25 cellular contexts compared by ENCODE assay signal in the genomic region with DNA sequence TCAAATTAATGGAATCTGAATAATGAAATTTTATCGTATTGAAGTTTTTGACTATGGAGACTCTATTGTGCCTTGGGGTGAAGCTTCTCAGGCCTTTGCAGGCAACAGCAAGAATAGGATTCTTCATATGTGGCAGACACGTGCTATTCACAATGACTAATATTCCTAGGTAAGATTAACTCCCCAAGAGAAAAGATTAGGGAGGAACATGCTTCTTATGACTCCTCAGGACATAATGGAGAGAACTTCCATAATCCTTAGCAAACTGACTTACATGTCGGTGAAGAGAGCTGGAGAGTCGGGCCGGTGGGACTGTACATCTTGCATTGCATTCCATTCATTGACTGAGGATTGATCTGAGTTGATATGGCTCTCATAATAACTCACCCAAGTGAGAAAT.
"Had no signal": no experiment of that assay in that cellular context is flagged by ENCODE, and none has a peak within 500 bp of the region (broad histone marks: within the 10 kb centered on the region; RNA-seq: fewer than 3 reads in every experiment).

No MANE protein-coding gene starts in this region.

- H3K27ac ChIP-seq: left lung, sigmoid colon, thoracic aorta, vagina, VCaP had no signal

- ATAC-seq: activated CD4-positive, CD25-positive, alpha-beta regulatory T cell treated with anti-CD3 and anti-CD28 coated beads, Interleukin-2, amount 50 U/mL, for 24 hours; activated CD8-positive, alpha-beta T cell treated with anti-CD3 and anti-CD28 coated beads, Interleukin-2, amount 10 ng/mL, durations not matched to agents 7 days and 5 days; left lung had no signal

- H3K27ac Mint-ChIP-seq: activated CD4-positive, alpha-beta T cell treated with anti-CD3 and anti-CD28 coated beads, Interleukin-2, amount 10 ng/mL, durations not matched to agents 7 days and 5 days; activated CD8-positive, alpha-beta T cell treated with anti-CD3 and anti-CD28 coated beads, Interleukin-2, amount 10 ng/mL, durations not matched to agents 7 days and 5 days; activated naive CD8-positive, alpha-beta T cell treated with anti-CD3 and anti-CD28 coated beads, Interleukin-2, amount 10 ng/mL, durations not matched to agents 7 days and 5 days; activated T-helper 2 cell treated with anti-CD3 and anti-CD28 coated beads, Interferon-gamma antibody, Interleukin-2, Interleukin-4, amounts not matched to agents 10 μg/mL and 5 μg/mL and 100 μg/mL, durations not matched to agents 14 hours and 24 hours and 36 hours; dendritic cell treated with granulocyte-macrophage colony-stimulating factor and Interleukin-4, amounts not matched to agents 40 ng/mL and 50 ng/mL, for 4 days; mesothelial cell of epicardium; T-helper 2 cell treated with Interferon-gamma antibody and Interleukin-4, amounts not matched to agents 5 μg/mL and 100 μg/mL, for 36 hours; type B pancreatic cell had no signal

- H3K9me3 Mint-ChIP-seq: activated CD4-positive, alpha-beta T cell treated with anti-CD3 and anti-CD28 coated beads, Interleukin-2, amount 10 ng/mL, durations not matched to agents 7 days and 5 days; activated naive CD8-positive, alpha-beta T cell treated with anti-CD3 and anti-CD28 coated beads, Interleukin-2, amount 10 ng/mL, durations not matched to agents 7 days and 5 days; activated T-helper 2 cell treated with anti-CD3 and anti-CD28 coated beads, Interferon-gamma antibody, Interleukin-2, Interleukin-4, amounts not matched to agents 10 μg/mL and 5 μg/mL and 100 μg/mL, durations not matched to agents 14 hours and 24 hours and 36 hours; dendritic cell treated with granulocyte-macrophage colony-stimulating factor and Interleukin-4, amounts not matched to agents 40 ng/mL and 50 ng/mL, for 4 days; mesothelial cell of epicardium; nephron; T-helper 2 cell treated with Interferon-gamma antibody and Interleukin-4, amounts not matched to agents 5 μg/mL and 100 μg/mL, for 36 hours; type B pancreatic cell had no signal

- H3K27me3 ChIP-seq: left lung, sigmoid colon, vagina had no signal

- H3K9me3 ChIP-seq: left lung, sigmoid colon, thoracic aorta, vagina had no signal

- H3K4me1 ChIP-seq: sigmoid colon had no signal

- H3K4me3 Mint-ChIP-seq: activated CD4-positive, alpha-beta T cell treated with anti-CD3 and anti-CD28 coated beads, Interleukin-2, amount 10 ng/mL, durations not matched to agents 7 days and 5 days; activated CD8-positive, alpha-beta T cell treated with anti-CD3 and anti-CD28 coated beads, Interleukin-2, amount 10 ng/mL, durations not matched to agents 7 days and 5 days; activated naive CD8-positive, alpha-beta T cell treated with anti-CD3 and anti-CD28 coated beads, Interleukin-2, amount 10 ng/mL, durations not matched to agents 7 days and 5 days; dendritic cell treated with granulocyte-macrophage colony-stimulating factor and Interleukin-4, amounts not matched to agents 40 ng/mL and 50 ng/mL, for 4 days; mesothelial cell of epicardium; nephron; T-helper 2 cell treated with Interferon-gamma antibody and Interleukin-4, amounts not matched to agents 5 μg/mL and 100 μg/mL, for 36 hours; type B pancreatic cell had no signal

- H3K4me3 ChIP-seq: left lung, sigmoid colon, thoracic aorta, vagina had no signal

- H3K27me3 Mint-ChIP-seq: activated CD4-positive, alpha-beta T cell treated with anti-CD3 and anti-CD28 coated beads, Interleukin-2, amount 10 ng/mL, durations not matched to agents 7 days and 5 days; activated naive CD8-positive, alpha-beta T cell treated with anti-CD3 and anti-CD28 coated beads, Interleukin-2, amount 10 ng/mL, durations not matched to agents 7 days and 5 days; dendritic cell treated with granulocyte-macrophage colony-stimulating factor and Interleukin-4, amounts not matched to agents 40 ng/mL and 50 ng/mL, for 4 days; type B pancreatic cell had no signal

- H3K4me1 Mint-ChIP-seq: nephron had no signal

- DNase-seq: activated CD4-positive, alpha-beta T cell treated with anti-CD3 and anti-CD28 coated beads, Interleukin-2, amount 10 ng/mL, durations not matched to agents 7 days and 5 days; activated CD8-positive, alpha-beta T cell treated with anti-CD3 and anti-CD28 coated beads, Interleukin-2, amount 10 ng/mL, durations not matched to agents 7 days and 5 days; activated naive CD4-positive, alpha-beta T cell; activated naive CD8-positive, alpha-beta T cell treated with anti-CD3 and anti-CD28 coated beads, Interleukin-2, amount 10 ng/mL, durations not matched to agents 7 days and 5 days; caudate nucleus; effector CD4-positive, alpha-beta T cell; foreskin fibroblast; kidney; left lung; mammary epithelial cell; posterior cingulate gyrus; sigmoid colon; stimulated activated CD4-positive, alpha-beta T cell treated with anti-CD3 and anti-CD28 coated beads, Interleukin-2, amount 100 ng/mL, for 48 hours; stimulated activated CD8-positive, alpha-beta memory T cell treated with anti-CD3 and anti-CD28 coated beads, Interleukin-4, amount 100 ng/mL, for 48 hours; stimulated activated naive CD4-positive, alpha-beta T cell had no signal
